In genomic region chr19:1275260-1275975, GRCh38 we compare ENCODE assay signal across 8 cellular contexts.
A peak's percentile ranks its signal among the peaks of the same experiment; 100 is the strongest.
DNase-seq lines count a peak whose midpoint lies in the region; ATAC-seq lines count a peak whose summit lies in the region.

TSS of gene FAM174C (plus strand) at chr19:1275530. CDS start at chr19:1275550, 20 bp downstream.

- ATAC-seq in GM19025 (IDR thresholded peaks at IDR 0.05; ENCODE audit: low read depth, unreplicated experiment) (peak; percentile 80), HG03280 (IDR thresholded peaks at IDR 0.05; ENCODE audit: unreplicated experiment) (peak; percentile 78)

- H3K27ac ChIP-seq in caudate nucleus (ENCODE audit: low read depth, low read length): peak within 1 kb of the TSS; percentile 100

- DNase-seq in AG08396 (ENCODE audit: low spot score): peak; percentile 98
- peak; percentile 91 for DNase-seq in NCI-H345 treated with DMSO at 0.1 percent for 48 hours (lab: John Stamatoyannopoulos, UW; ENCODE audit: unreplicated experiment)
- peak; percentile 92 to 95 (median 94) for DNase-seq in activated CD4-positive, CD25-positive, alpha-beta regulatory T cell (lab: John Stamatoyannopoulos, UW)
- DNase-seq in caudate nucleus (lab: John Stamatoyannopoulos, UW): peak; percentile 73 to 98 (median 92)
- DNase-seq in iris pigment epithelial cell (ENCODE audit: low read depth): peak; percentile 98
- peak; percentile 97 for DNase-seq in stimulated activated CD4-positive, alpha-beta T cell treated with anti-CD3 and anti-CD28 coated beads, Interleukin-12 subunit alpha, Interleukin-12 subunit beta, amount 100 ng/mL, for 4 hours

Comparison
In these comparisons a context has a peak if more than half of its experiments do, and no peak if none do; other contexts are left out.
1. Peak in every context shown above with its lines: DNase-seq, ATAC-seq and H3K27ac ChIP-seq.